9 cellular contexts compared by ENCODE assay signal in genomic region chr10:103745264-103746247, GRCh38.
A peak's percentile ranks its signal among the peaks of the same experiment; 100 is the strongest.
DNase-seq lines count a peak whose midpoint lies in the region; ATAC-seq and TF ChIP-seq lines count a peak whose summit lies in the region.
"Had no signal": no experiment of that assay in that cellular context is flagged by ENCODE, and none has a peak within 500 bp of the region (broad histone marks: within the 10 kb centered on the region; RNA-seq: fewer than 3 reads in every experiment).

No MANE protein-coding gene starts in this region.

- ATAC-seq in Panc1 (peak; percentile 44), HG03196 (IDR thresholded peaks at IDR 0.05; ENCODE audit: unreplicated experiment) (no peak), GM21528 (IDR thresholded peaks at IDR 0.05; ENCODE audit: low FRiP score, unreplicated experiment) (no peak), GM21723 (IDR thresholded peaks at IDR 0.05; ENCODE audit: unreplicated experiment) (no peak), HG02759 (IDR thresholded peaks at IDR 0.05; ENCODE audit: unreplicated experiment) (no peak)

- H3K4me3 ChIP-seq in GM06990 (replicated peaks; ENCODE audit: low read depth, low read length) (no peak overlapping the region), Panc1 (ENCODE audit: low read depth in 2 of 2, low read length in 2 of 2) (no peak overlapping the region), skeletal muscle tissue (ENCODE audit: low read length in 3 of 3) (peak overlapping the region in 1 of 3 donors; percentile 29)
- H3K4me3 ChIP-seq: cardiac muscle cell had no signal

- H3K9me3 ChIP-seq in Panc1 (ENCODE audit: control insufficient read depth, insufficient read depth, low read depth, low read length) (no peaks in the 10 kb centered on the region), skeletal muscle tissue (ENCODE audit: control insufficient read depth in 3 of 3, low read length in 3 of 3) (no peaks in the 10 kb centered on the region)

- BruUV-seq in Panc1 (replicated peaks; lab: Mats Ljungman, UMichigan) = no TSS peak

- in situ Hi-C loops in Panc1 (cut with HindIII; ENCODE audit: low pct_unique_long_range_greater_than_20kb, low sequenced_read_pairs) = no loop called here

- H3K4me1 ChIP-seq in Panc1 (ENCODE audit: control insufficient read depth, insufficient read depth, low read length) = no peaks in the 10 kb centered on the region
- H3K4me1 ChIP-seq in skeletal muscle tissue (ENCODE audit: control insufficient read depth in 3 of 3, insufficient read depth in 3 of 3, low read length in 3 of 3) = peaks cover 9 to 58% (median 48%) of the 10 kb centered on the region in 3 donors

- DNase-seq in GM06990 (ENCODE audit: extremely low read depth, insufficient read length) (no peak), Panc1 (ENCODE audit: low read depth, low spot score) (no peak)
- DNase-seq in activated effector memory CD4-positive, alpha-beta T cell treated with anti-CD3 and anti-CD28 coated beads, Interleukin-2, amount 50 U/mL, for 16 hours = peak; percentile 91

- CTCF ChIA-PET in Panc1 (lab: Charles Lee) = no interaction called here

- H3K36me3 ChIP-seq in GM06990 (ENCODE audit: control insufficient read depth, insufficient read depth, low read length) (no peaks in the 10 kb centered on the region), Panc1 (ENCODE audit: control insufficient read depth, insufficient read depth, low read length) (no peaks in the 10 kb centered on the region), skeletal muscle tissue (ENCODE audit: control insufficient read depth in 3 of 3, insufficient read depth in 3 of 3, low read length in 3 of 3) (no peaks in the 10 kb centered on the region)
- H3K36me3 ChIP-seq: cardiac muscle cell had no signal

- H3K27ac ChIP-seq in Panc1 (ENCODE audit: low read length) (no peak overlapping the region), skeletal muscle tissue (ENCODE audit: low read depth, low read length) (peak overlapping the region; percentile 78)
- H3K27ac ChIP-seq: cardiac muscle cell had no signal

- peak overlapping the region in 1 of 3 donors; percentile 25 for H3K9ac ChIP-seq in skeletal muscle tissue (ENCODE audit: low read depth in 1 of 3, low read length in 3 of 3)

- TF ChIP-seq CTCF in GM06990 (IDR thresholded peaks at IDR 0.05; ENCODE audit: insufficient read depth, low read length, poor library complexity, severe bottlenecking) = peak; percentile 39
- TF ChIP-seq CTCF in Panc1 (IDR thresholded peaks at IDR 0.05) = no peak

- POLR2A ChIA-PET in Panc1 (lab: Charles Lee) = interaction anchor here (0.5 to 0.6 kb wide), 2 partner anchors 38 to 50 kb away, joined by 3 to 4 read pairs; no protein-coding TSS in a partner anchor

- H3K27me3 ChIP-seq in GM06990 (replicated peaks; ENCODE audit: control insufficient read depth, insufficient read depth, low read length) = no peaks in the 10 kb centered on the region
- no peaks in the 10 kb centered on the region for H3K27me3 ChIP-seq in Panc1 (ENCODE audit: control insufficient read depth, insufficient read depth, low read length)
- H3K27me3 ChIP-seq in skeletal muscle tissue (ENCODE audit: control insufficient read depth in 3 of 3, insufficient read depth in 3 of 3, low read length in 3 of 3) = no peaks in the 10 kb centered on the region
- H3K27me3 ChIP-seq: cardiac muscle cell had no signal

- intact Hi-C loops in Panc1 (cut with micrococcal nuclease; ENCODE audit: unreplicated experiment) = no loop called here
